In the genomic region with DNA sequence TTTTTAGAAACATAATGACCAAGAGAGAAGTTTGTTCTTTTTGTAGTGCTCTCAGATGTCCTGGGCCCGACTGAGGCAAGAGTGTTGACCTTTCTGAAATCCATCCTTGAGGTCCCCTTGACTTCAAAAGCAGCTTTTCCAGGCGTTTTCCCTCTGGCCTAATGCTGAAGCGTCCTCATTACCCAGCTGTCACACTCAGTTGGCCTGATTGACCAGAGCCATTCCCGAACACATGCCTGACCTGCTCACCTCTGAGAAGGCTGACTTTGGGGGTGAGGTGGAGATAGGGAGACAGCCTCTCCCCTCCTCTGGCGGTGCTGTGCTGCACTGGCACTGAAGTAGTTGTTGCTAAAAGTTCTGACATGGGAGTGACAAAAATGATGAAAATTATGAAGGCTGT, we compare ENCODE assay signal across 2 cellular contexts.
TF ChIP-seq lines count a peak whose summit lies in the region.

No MANE protein-coding gene starts in this region.

TF ChIP-seq in HepG2, 621 proteins besides CTCF, POLR2A, EP300 and RAD21:
- TF ChIP-seq, protein P1, sequence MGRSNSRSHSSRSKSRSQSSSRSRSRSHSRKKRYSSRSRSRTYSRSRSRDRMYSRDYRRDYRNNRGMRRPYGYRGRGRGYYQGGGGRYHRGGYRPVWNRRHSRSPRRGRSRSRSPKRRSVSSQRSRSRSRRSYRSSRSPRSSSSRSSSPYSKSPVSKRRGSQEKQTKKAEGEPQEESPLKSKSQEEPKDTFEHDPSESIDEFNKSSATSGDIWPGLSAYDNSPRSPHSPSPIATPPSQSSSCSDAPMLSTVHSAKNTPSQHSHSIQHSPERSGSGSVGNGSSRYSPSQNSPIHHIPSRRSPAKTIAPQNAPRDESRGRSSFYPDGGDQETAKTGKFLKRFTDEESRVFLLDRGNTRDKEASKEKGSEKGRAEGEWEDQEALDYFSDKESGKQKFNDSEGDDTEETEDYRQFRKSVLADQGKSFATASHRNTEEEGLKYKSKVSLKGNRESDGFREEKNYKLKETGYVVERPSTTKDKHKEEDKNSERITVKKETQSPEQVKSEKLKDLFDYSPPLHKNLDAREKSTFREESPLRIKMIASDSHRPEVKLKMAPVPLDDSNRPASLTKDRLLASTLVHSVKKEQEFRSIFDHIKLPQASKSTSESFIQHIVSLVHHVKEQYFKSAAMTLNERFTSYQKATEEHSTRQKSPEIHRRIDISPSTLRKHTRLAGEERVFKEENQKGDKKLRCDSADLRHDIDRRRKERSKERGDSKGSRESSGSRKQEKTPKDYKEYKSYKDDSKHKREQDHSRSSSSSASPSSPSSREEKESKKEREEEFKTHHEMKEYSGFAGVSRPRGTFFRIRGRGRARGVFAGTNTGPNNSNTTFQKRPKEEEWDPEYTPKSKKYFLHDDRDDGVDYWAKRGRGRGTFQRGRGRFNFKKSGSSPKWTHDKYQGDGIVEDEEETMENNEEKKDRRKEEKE (IDR thresholded peaks at IDR 0.05) = no peak
- TF ChIP-seq ZNF687 (CRISPR knock-in tag; IDR thresholded peaks at IDR 0.05) (peak; percentile 9; the same call in 1 of the 2 replicates), SOX5 (CRISPR knock-in tag; IDR thresholded peaks at IDR 0.05; ENCODE audit: borderline replicate concordance) (no peak)

TF ChIP-seq in H1, 55 proteins besides CTCF, POLR2A, EP300 and RAD21:
- TF ChIP-seq SIX5 (IDR thresholded peaks at IDR 0.05; ENCODE audit: low read depth, low read length) (no peak), RXRA (IDR thresholded peaks at IDR 0.05; ENCODE audit: insufficient read depth, low read depth, low read length) (no peak), TCF12 (IDR thresholded peaks at IDR 0.05; ENCODE audit: low read depth, low read length) (no peak), CHD1 (IDR thresholded peaks at IDR 0.05; ENCODE audit: low read depth, low read length) (no peak), NRF1 (IDR thresholded peaks at IDR 0.05; ENCODE audit: low read depth, low read length) (no peak)
- TF ChIP-seq, protein P2, sequence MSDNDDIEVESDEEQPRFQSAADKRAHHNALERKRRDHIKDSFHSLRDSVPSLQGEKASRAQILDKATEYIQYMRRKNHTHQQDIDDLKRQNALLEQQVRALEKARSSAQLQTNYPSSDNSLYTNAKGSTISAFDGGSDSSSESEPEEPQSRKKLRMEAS (IDR thresholded peaks at IDR 0.05) = 0 out of 2 replicates have a peak, but pooled peaks have one; percentile 24
TF ChIP-seq in H1: peak in this region for 1.
